Comparison of ENCODE assay signal across 1 cellular context in the genomic region with DNA sequence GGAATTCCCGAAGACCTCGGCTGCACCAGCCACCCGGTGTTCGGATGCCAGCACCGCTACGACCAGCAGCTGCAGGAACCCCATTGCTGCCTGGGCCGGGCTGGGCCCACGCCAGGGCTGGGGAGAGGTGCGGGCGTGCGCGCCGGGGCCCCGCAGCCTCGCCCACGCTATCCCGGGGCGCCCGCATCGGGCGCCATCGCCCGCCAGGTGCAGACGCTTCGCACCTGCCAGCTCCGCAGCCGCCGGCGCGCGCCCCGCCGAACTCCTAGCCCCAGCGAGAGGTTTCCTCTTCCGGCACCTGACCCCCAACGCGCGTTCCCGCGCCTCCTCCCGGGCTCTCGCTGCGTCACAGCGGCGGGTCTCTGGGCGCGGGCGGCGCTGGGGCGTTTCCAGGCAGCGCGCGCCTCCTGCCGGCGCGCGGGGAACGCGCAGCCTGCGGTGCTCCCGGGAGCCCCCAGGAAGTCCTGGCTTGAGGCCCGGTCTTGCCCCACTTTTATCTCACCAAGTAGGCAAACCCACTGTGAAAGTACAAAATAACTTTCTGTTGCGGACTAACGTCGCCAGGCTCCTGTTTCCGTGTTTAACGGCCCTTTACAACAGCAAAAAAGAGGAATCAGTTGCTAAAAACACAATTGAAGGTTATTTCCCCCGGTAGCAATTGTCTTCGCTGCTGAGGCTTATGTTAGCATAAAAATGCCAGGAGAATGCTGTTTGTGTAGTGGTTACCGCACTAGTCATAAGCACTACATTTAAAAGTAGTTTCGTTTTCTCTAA.
TF ChIP-seq lines count a peak whose summit lies in the region.

A gene with protein sequence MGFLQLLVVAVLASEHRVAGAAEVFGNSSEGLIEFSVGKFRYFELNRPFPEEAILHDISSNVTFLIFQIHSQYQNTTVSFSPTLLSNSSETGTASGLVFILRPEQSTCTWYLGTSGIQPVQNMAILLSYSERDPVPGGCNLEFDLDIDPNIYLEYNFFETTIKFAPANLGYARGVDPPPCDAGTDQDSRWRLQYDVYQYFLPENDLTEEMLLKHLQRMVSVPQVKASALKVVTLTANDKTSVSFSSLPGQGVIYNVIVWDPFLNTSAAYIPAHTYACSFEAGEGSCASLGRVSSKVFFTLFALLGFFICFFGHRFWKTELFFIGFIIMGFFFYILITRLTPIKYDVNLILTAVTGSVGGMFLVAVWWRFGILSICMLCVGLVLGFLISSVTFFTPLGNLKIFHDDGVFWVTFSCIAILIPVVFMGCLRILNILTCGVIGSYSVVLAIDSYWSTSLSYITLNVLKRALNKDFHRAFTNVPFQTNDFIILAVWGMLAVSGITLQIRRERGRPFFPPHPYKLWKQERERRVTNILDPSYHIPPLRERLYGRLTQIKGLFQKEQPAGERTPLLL (minus strand): TSS at position 300 of the 774 bp plus-strand sequence. CDS start 216 bp downstream, at position 84.

TF ChIP-seq in K562, 482 proteins besides CTCF, POLR2A, EP300 and RAD21 (continued from another document and continues in another):
- TF ChIP-seq TBP (optimal IDR thresholded peaks at IDR 0.05; ENCODE audit: low read depth, low read length) (peak; percentile 39), PTRF (tag; IDR thresholded peaks at IDR 0.05) (no peak), MCM5 (IDR thresholded peaks at IDR 0.05; ENCODE audit: low read depth) (no peak), RBM34 (IDR thresholded peaks at IDR 0.05; ENCODE audit: borderline replicate concordance, insufficient read depth, low read length) (no peak), SETDB1 (IDR thresholded peaks at IDR 0.05; ENCODE audit: low read length) (no peak), HMGN3 (IDR thresholded peaks at IDR 0.05; ENCODE audit: borderline replicate concordance, extremely low read depth, insufficient read length, low read depth, low read length) (peak; percentile 96), CBFB (CRISPR knock-in tag; IDR thresholded peaks at IDR 0.05) (no peak), HNRNPH1 (optimal IDR thresholded peaks at IDR 0.05; ENCODE audit: low read depth, low read length) (no peak), GTF2F1 (IDR thresholded peaks at IDR 0.05; ENCODE audit: low read depth, low read length) (no peak), MYNN (IDR thresholded peaks at IDR 0.05) (no peak), MYNN (CRISPR knock-in tag; IDR thresholded peaks at IDR 0.05) (no peak), HLTF (IDR thresholded peaks at IDR 0.05) (no peak), TFAM (CRISPR knock-in tag; conservative IDR thresholded peaks at IDR 0.05) (no peak), ZNF124 (CRISPR knock-in tag; IDR thresholded peaks at IDR 0.05) (no peak), FOXK1 (CRISPR knock-in tag; IDR thresholded peaks at IDR 0.05; ENCODE audit: borderline replicate concordance) (no peak), HIVEP1 (CRISPR knock-in tag; IDR thresholded peaks at IDR 0.05) (no peak), RUNX1 (IDR thresholded peaks at IDR 0.05; ENCODE audit: low read depth) (no peak), ZSCAN29 (IDR thresholded peaks at IDR 0.05) (no peak)
- TF ChIP-seq, protein P1, sequence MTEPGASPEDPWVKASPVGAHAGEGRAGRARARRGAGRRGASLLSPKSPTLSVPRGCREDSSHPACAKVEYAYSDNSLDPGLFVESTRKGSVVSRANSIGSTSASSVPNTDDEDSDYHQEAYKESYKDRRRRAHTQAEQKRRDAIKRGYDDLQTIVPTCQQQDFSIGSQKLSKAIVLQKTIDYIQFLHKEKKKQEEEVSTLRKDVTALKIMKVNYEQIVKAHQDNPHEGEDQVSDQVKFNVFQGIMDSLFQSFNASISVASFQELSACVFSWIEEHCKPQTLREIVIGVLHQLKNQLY (CRISPR knock-in tag; conservative IDR thresholded peaks at IDR 0.05) = no peak
- TF ChIP-seq, protein P2, sequence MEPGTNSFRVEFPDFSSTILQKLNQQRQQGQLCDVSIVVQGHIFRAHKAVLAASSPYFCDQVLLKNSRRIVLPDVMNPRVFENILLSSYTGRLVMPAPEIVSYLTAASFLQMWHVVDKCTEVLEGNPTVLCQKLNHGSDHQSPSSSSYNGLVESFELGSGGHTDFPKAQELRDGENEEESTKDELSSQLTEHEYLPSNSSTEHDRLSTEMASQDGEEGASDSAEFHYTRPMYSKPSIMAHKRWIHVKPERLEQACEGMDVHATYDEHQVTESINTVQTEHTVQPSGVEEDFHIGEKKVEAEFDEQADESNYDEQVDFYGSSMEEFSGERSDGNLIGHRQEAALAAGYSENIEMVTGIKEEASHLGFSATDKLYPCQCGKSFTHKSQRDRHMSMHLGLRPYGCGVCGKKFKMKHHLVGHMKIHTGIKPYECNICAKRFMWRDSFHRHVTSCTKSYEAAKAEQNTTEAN (CRISPR knock-in tag; IDR thresholded peaks at IDR 0.05) = no peak
- TF ChIP-seq, protein P3, sequence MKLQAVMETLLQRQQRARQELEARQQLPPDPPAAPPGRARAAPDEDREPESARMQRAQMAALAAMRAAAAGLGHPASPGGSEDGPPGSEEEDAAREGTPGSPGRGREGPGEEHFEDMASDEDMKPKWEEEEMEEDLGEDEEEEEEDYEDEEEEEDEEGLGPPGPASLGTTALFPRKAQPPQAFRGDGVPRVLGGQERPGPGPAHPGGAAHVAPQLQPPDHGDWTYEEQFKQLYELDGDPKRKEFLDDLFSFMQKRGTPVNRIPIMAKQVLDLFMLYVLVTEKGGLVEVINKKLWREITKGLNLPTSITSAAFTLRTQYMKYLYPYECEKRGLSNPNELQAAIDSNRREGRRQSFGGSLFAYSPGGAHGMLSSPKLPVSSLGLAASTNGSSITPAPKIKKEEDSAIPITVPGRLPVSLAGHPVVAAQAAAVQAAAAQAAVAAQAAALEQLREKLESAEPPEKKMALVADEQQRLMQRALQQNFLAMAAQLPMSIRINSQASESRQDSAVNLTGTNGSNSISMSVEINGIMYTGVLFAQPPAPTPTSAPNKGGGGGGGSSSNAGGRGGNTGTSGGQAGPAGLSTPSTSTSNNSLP (IDR thresholded peaks at IDR 0.05; ENCODE audit: borderline replicate concordance, low read depth, low read length) = no peak
- TF ChIP-seq, protein P4, sequence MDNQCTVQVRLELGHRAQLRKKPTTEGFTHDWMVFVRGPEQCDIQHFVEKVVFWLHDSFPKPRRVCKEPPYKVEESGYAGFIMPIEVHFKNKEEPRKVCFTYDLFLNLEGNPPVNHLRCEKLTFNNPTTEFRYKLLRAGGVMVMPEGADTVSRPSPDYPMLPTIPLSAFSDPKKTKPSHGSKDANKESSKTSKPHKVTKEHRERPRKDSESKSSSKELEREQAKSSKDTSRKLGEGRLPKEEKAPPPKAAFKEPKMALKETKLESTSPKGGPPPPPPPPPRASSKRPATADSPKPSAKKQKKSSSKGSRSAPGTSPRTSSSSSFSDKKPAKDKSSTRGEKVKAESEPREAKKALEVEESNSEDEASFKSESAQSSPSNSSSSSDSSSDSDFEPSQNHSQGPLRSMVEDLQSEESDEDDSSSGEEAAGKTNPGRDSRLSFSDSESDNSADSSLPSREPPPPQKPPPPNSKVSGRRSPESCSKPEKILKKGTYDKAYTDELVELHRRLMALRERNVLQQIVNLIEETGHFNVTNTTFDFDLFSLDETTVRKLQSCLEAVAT (IDR thresholded peaks at IDR 0.05) = no peak
- TF ChIP-seq, protein P5, sequence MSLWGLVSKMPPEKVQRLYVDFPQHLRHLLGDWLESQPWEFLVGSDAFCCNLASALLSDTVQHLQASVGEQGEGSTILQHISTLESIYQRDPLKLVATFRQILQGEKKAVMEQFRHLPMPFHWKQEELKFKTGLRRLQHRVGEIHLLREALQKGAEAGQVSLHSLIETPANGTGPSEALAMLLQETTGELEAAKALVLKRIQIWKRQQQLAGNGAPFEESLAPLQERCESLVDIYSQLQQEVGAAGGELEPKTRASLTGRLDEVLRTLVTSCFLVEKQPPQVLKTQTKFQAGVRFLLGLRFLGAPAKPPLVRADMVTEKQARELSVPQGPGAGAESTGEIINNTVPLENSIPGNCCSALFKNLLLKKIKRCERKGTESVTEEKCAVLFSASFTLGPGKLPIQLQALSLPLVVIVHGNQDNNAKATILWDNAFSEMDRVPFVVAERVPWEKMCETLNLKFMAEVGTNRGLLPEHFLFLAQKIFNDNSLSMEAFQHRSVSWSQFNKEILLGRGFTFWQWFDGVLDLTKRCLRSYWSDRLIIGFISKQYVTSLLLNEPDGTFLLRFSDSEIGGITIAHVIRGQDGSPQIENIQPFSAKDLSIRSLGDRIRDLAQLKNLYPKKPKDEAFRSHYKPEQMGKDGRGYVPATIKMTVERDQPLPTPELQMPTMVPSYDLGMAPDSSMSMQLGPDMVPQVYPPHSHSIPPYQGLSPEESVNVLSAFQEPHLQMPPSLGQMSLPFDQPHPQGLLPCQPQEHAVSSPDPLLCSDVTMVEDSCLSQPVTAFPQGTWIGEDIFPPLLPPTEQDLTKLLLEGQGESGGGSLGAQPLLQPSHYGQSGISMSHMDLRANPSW (CRISPR knock-in tag; IDR thresholded peaks at IDR 0.05) = no peak
- TF ChIP-seq, protein P6, sequence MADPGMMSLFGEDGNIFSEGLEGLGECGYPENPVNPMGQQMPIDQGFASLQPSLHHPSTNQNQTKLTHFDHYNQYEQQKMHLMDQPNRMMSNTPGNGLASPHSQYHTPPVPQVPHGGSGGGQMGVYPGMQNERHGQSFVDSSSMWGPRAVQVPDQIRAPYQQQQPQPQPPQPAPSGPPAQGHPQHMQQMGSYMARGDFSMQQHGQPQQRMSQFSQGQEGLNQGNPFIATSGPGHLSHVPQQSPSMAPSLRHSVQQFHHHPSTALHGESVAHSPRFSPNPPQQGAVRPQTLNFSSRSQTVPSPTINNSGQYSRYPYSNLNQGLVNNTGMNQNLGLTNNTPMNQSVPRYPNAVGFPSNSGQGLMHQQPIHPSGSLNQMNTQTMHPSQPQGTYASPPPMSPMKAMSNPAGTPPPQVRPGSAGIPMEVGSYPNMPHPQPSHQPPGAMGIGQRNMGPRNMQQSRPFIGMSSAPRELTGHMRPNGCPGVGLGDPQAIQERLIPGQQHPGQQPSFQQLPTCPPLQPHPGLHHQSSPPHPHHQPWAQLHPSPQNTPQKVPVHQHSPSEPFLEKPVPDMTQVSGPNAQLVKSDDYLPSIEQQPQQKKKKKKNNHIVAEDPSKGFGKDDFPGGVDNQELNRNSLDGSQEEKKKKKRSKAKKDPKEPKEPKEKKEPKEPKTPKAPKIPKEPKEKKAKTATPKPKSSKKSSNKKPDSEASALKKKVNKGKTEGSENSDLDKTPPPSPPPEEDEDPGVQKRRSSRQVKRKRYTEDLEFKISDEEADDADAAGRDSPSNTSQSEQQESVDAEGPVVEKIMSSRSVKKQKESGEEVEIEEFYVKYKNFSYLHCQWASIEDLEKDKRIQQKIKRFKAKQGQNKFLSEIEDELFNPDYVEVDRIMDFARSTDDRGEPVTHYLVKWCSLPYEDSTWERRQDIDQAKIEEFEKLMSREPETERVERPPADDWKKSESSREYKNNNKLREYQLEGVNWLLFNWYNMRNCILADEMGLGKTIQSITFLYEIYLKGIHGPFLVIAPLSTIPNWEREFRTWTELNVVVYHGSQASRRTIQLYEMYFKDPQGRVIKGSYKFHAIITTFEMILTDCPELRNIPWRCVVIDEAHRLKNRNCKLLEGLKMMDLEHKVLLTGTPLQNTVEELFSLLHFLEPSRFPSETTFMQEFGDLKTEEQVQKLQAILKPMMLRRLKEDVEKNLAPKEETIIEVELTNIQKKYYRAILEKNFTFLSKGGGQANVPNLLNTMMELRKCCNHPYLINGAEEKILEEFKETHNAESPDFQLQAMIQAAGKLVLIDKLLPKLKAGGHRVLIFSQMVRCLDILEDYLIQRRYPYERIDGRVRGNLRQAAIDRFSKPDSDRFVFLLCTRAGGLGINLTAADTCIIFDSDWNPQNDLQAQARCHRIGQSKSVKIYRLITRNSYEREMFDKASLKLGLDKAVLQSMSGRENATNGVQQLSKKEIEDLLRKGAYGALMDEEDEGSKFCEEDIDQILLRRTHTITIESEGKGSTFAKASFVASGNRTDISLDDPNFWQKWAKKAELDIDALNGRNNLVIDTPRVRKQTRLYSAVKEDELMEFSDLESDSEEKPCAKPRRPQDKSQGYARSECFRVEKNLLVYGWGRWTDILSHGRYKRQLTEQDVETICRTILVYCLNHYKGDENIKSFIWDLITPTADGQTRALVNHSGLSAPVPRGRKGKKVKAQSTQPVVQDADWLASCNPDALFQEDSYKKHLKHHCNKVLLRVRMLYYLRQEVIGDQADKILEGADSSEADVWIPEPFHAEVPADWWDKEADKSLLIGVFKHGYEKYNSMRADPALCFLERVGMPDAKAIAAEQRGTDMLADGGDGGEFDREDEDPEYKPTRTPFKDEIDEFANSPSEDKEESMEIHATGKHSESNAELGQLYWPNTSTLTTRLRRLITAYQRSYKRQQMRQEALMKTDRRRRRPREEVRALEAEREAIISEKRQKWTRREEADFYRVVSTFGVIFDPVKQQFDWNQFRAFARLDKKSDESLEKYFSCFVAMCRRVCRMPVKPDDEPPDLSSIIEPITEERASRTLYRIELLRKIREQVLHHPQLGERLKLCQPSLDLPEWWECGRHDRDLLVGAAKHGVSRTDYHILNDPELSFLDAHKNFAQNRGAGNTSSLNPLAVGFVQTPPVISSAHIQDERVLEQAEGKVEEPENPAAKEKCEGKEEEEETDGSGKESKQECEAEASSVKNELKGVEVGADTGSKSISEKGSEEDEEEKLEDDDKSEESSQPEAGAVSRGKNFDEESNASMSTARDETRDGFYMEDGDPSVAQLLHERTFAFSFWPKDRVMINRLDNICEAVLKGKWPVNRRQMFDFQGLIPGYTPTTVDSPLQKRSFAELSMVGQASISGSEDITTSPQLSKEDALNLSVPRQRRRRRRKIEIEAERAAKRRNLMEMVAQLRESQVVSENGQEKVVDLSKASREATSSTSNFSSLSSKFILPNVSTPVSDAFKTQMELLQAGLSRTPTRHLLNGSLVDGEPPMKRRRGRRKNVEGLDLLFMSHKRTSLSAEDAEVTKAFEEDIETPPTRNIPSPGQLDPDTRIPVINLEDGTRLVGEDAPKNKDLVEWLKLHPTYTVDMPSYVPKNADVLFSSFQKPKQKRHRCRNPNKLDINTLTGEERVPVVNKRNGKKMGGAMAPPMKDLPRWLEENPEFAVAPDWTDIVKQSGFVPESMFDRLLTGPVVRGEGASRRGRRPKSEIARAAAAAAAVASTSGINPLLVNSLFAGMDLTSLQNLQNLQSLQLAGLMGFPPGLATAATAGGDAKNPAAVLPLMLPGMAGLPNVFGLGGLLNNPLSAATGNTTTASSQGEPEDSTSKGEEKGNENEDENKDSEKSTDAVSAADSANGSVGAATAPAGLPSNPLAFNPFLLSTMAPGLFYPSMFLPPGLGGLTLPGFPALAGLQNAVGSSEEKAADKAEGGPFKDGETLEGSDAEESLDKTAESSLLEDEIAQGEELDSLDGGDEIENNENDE (IDR thresholded peaks at IDR 0.05; ENCODE audit: low read depth, low read length) = no peak
- TF ChIP-seq, protein P7, sequence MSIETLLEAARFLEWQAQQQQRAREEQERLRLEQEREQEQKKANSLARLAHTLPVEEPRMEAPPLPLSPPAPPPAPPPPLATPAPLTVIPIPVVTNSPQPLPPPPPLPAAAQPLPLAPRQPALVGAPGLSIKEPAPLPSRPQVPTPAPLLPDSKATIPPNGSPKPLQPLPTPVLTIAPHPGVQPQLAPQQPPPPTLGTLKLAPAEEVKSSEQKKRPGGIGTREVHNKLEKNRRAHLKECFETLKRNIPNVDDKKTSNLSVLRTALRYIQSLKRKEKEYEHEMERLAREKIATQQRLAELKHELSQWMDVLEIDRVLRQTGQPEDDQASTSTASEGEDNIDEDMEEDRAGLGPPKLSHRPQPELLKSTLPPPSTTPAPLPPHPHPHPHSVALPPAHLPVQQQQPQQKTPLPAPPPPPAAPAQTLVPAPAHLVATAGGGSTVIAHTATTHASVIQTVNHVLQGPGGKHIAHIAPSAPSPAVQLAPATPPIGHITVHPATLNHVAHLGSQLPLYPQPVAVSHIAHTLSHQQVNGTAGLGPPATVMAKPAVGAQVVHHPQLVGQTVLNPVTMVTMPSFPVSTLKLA (conservative IDR thresholded peaks at IDR 0.05) = peak in 1 of 2 experiments; percentile 51; a peak in 2 of 4 replicates
